In the genomic region with DNA sequence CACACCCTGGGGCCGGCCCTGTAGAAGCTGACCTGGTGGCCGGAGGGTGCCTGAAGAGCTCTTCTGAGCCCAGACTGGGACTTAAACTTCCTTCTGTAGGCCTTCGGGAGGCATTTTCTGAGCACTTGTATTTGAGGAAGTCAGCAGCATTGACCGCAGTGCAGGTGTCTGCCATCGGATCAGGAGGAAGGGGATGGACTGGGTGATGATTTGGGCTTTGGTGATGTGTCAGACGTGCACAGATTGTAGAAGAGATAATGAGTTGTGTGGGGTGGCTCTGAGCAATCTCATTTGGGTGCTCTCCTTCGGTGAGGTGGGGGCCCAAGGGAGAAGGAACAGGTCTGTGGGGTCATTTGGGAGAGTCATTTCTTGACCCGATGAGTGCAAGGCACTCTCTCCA, we compare ENCODE assay signal across 20 cellular contexts.
DNase-seq lines count a peak whose midpoint lies in the region; ATAC-seq and TF ChIP-seq lines count a peak whose summit lies in the region.
"Had no signal": no experiment of that assay in that cellular context is flagged by ENCODE, and none has a peak within 500 bp of the region (broad histone marks: within the 10 kb centered on the region; RNA-seq: fewer than 3 reads in every experiment).

No MANE protein-coding gene starts in this region.

- ATAC-seq in stimulated activated naive CD8-positive, alpha-beta T cell treated with anti-CD3 and anti-CD28 coated beads, Interleukin-15, amount 100 ng/mL, for 72 hours: no peak
- ATAC-seq in activated T-helper 17 cell treated with anti-CD3 and anti-CD28 coated beads, Interleukin-2, amount 50 U/mL, for 72 hours (replicated peaks): peak; percentile 20
- peak; percentile 64 for ATAC-seq in memory B cell (ENCODE audit: low read depth)
- ATAC-seq: body of pancreas had no signal

- no peaks in the 10 kb centered on the region for H3K9me3 Mint-ChIP-seq in stimulated activated naive CD8-positive, alpha-beta T cell treated with anti-CD3 and anti-CD28 coated beads, Interleukin-15, Interleukin-2, amounts not matched to agents 100 ng/mL and 50 ng/mL, for 24 hours
- H3K9me3 Mint-ChIP-seq in stimulated activated naive CD8-positive, alpha-beta T cell treated with anti-CD3 and anti-CD28 coated beads, Interleukin-15, amount 100 ng/mL, for 72 hours: no peaks in the 10 kb centered on the region
- H3K9me3 Mint-ChIP-seq in activated T-helper 17 cell treated with anti-CD3 and anti-CD28 coated beads, Interleukin-2, amount 50 U/mL, for 72 hours: no peaks in the 10 kb centered on the region
- peaks cover 1% of the 10 kb centered on the region for H3K9me3 Mint-ChIP-seq in memory B cell
- no peaks in the 10 kb centered on the region for H3K9me3 Mint-ChIP-seq in type B pancreatic cell

- H3K27ac ChIP-seq in WERI-Rb-1: no peak overlapping the region
- H3K27ac ChIP-seq: BLaER1 treated with 17β-estradiol and CSF1 and Interleukin-3, amounts not matched to agents 10 nM and 100 nM; body of pancreas; dorsolateral prefrontal cortex; left ventricle myocardium inferior had no signal

- H3K4me1 Mint-ChIP-seq in stimulated activated naive CD8-positive, alpha-beta T cell treated with anti-CD3 and anti-CD28 coated beads, Interleukin-15, Interleukin-2, amounts not matched to agents 100 ng/mL and 50 ng/mL, for 24 hours (ENCODE audit: low read depth): peaks cover 77% of the 10 kb centered on the region
- H3K4me1 Mint-ChIP-seq in stimulated activated naive CD8-positive, alpha-beta T cell treated with anti-CD3 and anti-CD28 coated beads, Interleukin-15, amount 100 ng/mL, for 72 hours: peaks cover 68% of the 10 kb centered on the region
- peaks cover 40% of the 10 kb centered on the region for H3K4me1 Mint-ChIP-seq in activated T-helper 17 cell treated with anti-CD3 and anti-CD28 coated beads, Interleukin-2, amount 50 U/mL, for 72 hours
- H3K4me1 Mint-ChIP-seq in memory B cell (peaks cover 36% of the 10 kb centered on the region), type B pancreatic cell (ENCODE audit: unreplicated experiment) (peaks cover 44% of the 10 kb centered on the region)

- TF ChIP-seq CTCF in type B pancreatic cell (conservative IDR thresholded peaks at IDR 0.05): no peak
- TF ChIP-seq CTCF in WERI-Rb-1 (IDR thresholded peaks at IDR 0.05; ENCODE audit: low read depth, low read length): no peak

- no peaks in the 10 kb centered on the region for H3K27me3 Mint-ChIP-seq in stimulated activated naive CD8-positive, alpha-beta T cell treated with anti-CD3 and anti-CD28 coated beads, Interleukin-15, Interleukin-2, amounts not matched to agents 100 ng/mL and 50 ng/mL, for 24 hours
- H3K27me3 Mint-ChIP-seq in stimulated activated naive CD8-positive, alpha-beta T cell treated with anti-CD3 and anti-CD28 coated beads, Interleukin-15, amount 100 ng/mL, for 72 hours: no peaks in the 10 kb centered on the region
- H3K27me3 Mint-ChIP-seq in activated T-helper 17 cell treated with anti-CD3 and anti-CD28 coated beads, Interleukin-2, amount 50 U/mL, for 72 hours: no peaks in the 10 kb centered on the region
- no peaks in the 10 kb centered on the region for H3K27me3 Mint-ChIP-seq in memory B cell
- H3K27me3 Mint-ChIP-seq in type B pancreatic cell: no peaks in the 10 kb centered on the region

- no peak for DNase-seq in stimulated activated naive CD8-positive, alpha-beta T cell treated with anti-CD3 and anti-CD28 coated beads, Interleukin-15, amount 100 ng/mL, for 72 hours
- no peak for DNase-seq in memory B cell (ENCODE audit: low spot score in 2 of 2)
- no peak for DNase-seq in type B pancreatic cell (ENCODE audit: extremely low spot score, unreplicated experiment)
- DNase-seq in anterior cingulate cortex (lab: John Stamatoyannopoulos, UW): no peak
- DNase-seq in WERI-Rb-1: no peak
- no peak for DNase-seq in NCI-H1105 (lab: John Stamatoyannopoulos, UW)
- DNase-seq: body of pancreas, cerebellar nuclear complex, dorsolateral prefrontal cortex, left ventricle myocardium inferior, NCI-H1105 treated with DMSO at 0.1 percent for 48 hours, NCI-H2029, NCI-H526 treated with DMSO at 0.1 percent for 48 hours, SIG-M5, substantia nigra had no signal

- H3K27ac Mint-ChIP-seq in stimulated activated naive CD8-positive, alpha-beta T cell treated with anti-CD3 and anti-CD28 coated beads, Interleukin-15, Interleukin-2, amounts not matched to agents 100 ng/mL and 50 ng/mL, for 24 hours: peak overlapping the region; percentile 46
- peak overlapping the region in 1 of 2 donors; percentile 59 for H3K27ac Mint-ChIP-seq in stimulated activated naive CD8-positive, alpha-beta T cell treated with anti-CD3 and anti-CD28 coated beads, Interleukin-15, amount 100 ng/mL, for 72 hours
- H3K27ac Mint-ChIP-seq in activated T-helper 17 cell treated with anti-CD3 and anti-CD28 coated beads, Interleukin-2, amount 50 U/mL, for 72 hours: peak overlapping the region; percentile 47
- H3K27ac Mint-ChIP-seq in memory B cell: peak overlapping the region; percentile 33
- H3K27ac Mint-ChIP-seq in type B pancreatic cell: peak overlapping the region; percentile 39

- H3K4me3 Mint-ChIP-seq in stimulated activated naive CD8-positive, alpha-beta T cell treated with anti-CD3 and anti-CD28 coated beads, Interleukin-15, Interleukin-2, amounts not matched to agents 100 ng/mL and 50 ng/mL, for 24 hours: no peak overlapping the region
- peak overlapping the region in 1 of 2 donors; percentile 0 for H3K4me3 Mint-ChIP-seq in stimulated activated naive CD8-positive, alpha-beta T cell treated with anti-CD3 and anti-CD28 coated beads, Interleukin-15, amount 100 ng/mL, for 72 hours
- H3K4me3 Mint-ChIP-seq in activated T-helper 17 cell treated with anti-CD3 and anti-CD28 coated beads, Interleukin-2, amount 50 U/mL, for 72 hours: peak overlapping the region; percentile 2
- no peak overlapping the region for H3K4me3 Mint-ChIP-seq in memory B cell
- H3K4me3 Mint-ChIP-seq in type B pancreatic cell: no peak overlapping the region

- no peaks in the 10 kb centered on the region for H3K27me3 ChIP-seq in WERI-Rb-1 (ENCODE audit: insufficient read depth, low read depth, severe bottlenecking)
- H3K27me3 ChIP-seq: BLaER1 treated with 17β-estradiol and CSF1 and Interleukin-3, amounts not matched to agents 10 nM and 100 nM; body of pancreas; dorsolateral prefrontal cortex had no signal

- no peak overlapping the region for H3K4me3 ChIP-seq in WERI-Rb-1 (ENCODE audit: low read depth, low read length)
- H3K4me3 ChIP-seq: BLaER1 treated with 17β-estradiol and CSF1 and Interleukin-3, amounts not matched to agents 10 nM and 100 nM; body of pancreas; dorsolateral prefrontal cortex; HAP-1; left ventricle myocardium inferior; skin epidermis had no signal

- H3K36me3 ChIP-seq in WERI-Rb-1: no peaks in the 10 kb centered on the region; the same call in 1 of the 2 replicates
- H3K36me3 ChIP-seq: HAP-1, left ventricle myocardium inferior had no signal

- H3K36me3 Mint-ChIP-seq in stimulated activated naive CD8-positive, alpha-beta T cell treated with anti-CD3 and anti-CD28 coated beads, Interleukin-15, Interleukin-2, amounts not matched to agents 100 ng/mL and 50 ng/mL, for 24 hours (ENCODE audit: low read depth): peaks cover 16% of the 10 kb centered on the region
- peaks cover 10% of the 10 kb centered on the region for H3K36me3 Mint-ChIP-seq in activated T-helper 17 cell treated with anti-CD3 and anti-CD28 coated beads, Interleukin-2, amount 50 U/mL, for 72 hours (ENCODE audit: low read depth)
- H3K36me3 Mint-ChIP-seq in memory B cell (peaks cover 15% of the 10 kb centered on the region), type B pancreatic cell (peaks cover 12% of the 10 kb centered on the region)

- no peaks in the 10 kb centered on the region for H3K9me3 ChIP-seq in WERI-Rb-1 (ENCODE audit: severe bottlenecking)
- H3K9me3 ChIP-seq: body of pancreas, HAP-1, left ventricle myocardium inferior had no signal
